8 cellular contexts compared by ENCODE assay signal in the genomic region with DNA sequence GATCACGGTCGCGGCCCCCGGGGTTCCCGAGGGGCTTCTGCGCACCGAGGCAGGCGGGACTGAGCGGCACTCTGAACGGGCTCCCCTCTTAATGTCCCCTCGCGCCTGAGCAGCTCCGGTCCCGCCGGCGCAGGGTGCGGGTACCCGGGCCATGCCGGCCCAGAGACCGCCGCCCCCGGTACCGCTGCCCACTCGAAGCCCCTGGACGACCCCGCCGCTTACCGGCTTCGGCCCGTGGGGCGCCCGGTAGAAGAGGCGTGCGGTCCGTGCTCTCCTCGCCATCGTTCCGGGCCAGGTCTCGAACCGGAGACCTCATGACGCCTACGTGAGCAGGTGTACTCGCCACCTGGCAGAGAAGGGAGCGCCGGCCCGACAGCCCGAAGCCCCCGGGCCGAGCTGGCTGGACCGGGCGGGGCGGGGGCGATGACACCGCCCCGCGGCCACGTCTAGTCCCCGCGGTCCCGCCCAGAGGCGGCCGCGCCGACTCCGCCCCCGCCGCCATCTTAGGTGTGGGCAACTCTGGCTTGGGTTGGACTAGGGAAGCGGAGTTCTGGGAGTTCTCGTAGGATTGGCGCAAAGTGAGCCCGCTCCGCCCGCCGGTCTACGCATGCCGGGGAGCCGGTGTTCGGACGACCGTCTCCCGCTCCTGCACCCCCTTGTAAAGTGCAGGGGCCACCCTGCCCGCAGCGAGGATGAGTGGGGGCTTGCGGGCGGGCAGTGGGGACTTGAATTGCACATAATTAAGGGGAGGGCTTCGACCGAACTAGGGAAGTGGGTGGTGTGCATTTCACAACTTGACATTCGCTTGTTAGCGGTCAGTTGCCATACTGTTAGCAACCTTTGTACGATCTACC. TPM values are rescaled to one million over a fixed set of nuclear protein-coding genes. Genes with fewer than 3 reads are reported as not detected.
A peak's percentile ranks its signal among the peaks of the same experiment; 100 is the strongest.
DNase-seq lines count a peak whose midpoint lies in the region; ATAC-seq, FAIRE-seq and TF ChIP-seq lines count a peak whose summit lies in the region.

A gene with protein sequence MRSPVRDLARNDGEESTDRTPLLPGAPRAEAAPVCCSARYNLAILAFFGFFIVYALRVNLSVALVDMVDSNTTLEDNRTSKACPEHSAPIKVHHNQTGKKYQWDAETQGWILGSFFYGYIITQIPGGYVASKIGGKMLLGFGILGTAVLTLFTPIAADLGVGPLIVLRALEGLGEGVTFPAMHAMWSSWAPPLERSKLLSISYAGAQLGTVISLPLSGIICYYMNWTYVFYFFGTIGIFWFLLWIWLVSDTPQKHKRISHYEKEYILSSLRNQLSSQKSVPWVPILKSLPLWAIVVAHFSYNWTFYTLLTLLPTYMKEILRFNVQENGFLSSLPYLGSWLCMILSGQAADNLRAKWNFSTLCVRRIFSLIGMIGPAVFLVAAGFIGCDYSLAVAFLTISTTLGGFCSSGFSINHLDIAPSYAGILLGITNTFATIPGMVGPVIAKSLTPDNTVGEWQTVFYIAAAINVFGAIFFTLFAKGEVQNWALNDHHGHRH (minus strand): TSS at position 422 of the 854 bp plus-strand sequence. CDS start 106 bp downstream, at position 316.

- H3K9me3 Mint-ChIP-seq in naive B cell, result no peaks in the 10 kb centered on the region
- H3K9me3 Mint-ChIP-seq in stimulated activated effector memory CD8-positive, alpha-beta T cell treated with anti-CD3 and anti-CD28 coated beads, Interleukin-12 subunit alpha, Interleukin-12 subunit beta, amount 100 ng/mL, for 72 hours, result no peaks in the 10 kb centered on the region

- 0 to 1% methylated on average over 53 to 65 of the region's 90 CpGs for WGBS in GM23248 (ENCODE audit: low coverage in 1 of 2, low lambda C conversion rate in 2 of 2, missing lambda C conversion rate in 2 of 2), 2 experiments

- H3K9me3 ChIP-seq in DOHH2 (ENCODE audit: control insufficient read depth, insufficient read depth, low read length) (no peaks in the 10 kb centered on the region), GM23248 (ENCODE audit: low read depth) (no peaks in the 10 kb centered on the region), Karpas-422 (ENCODE audit: low read length) (no peaks in the 10 kb centered on the region)

- peak within 1 kb of the TSS; percentile 94 for H3K4me2 ChIP-seq in DOHH2 (ENCODE audit: low read length)
- peak within 1 kb of the TSS; percentile 94 for H3K4me2 ChIP-seq in GM23248 (ENCODE audit: unreplicated experiment)
- peak within 1 kb of the TSS; percentile 77 for H3K4me2 ChIP-seq in Karpas-422 (ENCODE audit: low read depth, low read length, poor library complexity, severe bottlenecking)

- H2AFZ ChIP-seq in GM23248 (peak within 1 kb of the TSS; percentile 91), Karpas-422 (ENCODE audit: low read length) (peak within 1 kb of the TSS; percentile 96)

- H3K36me3 ChIP-seq in DOHH2 (ENCODE audit: control insufficient read depth, low read length), result peaks cover 3% of the 10 kb centered on the region; the same call in 1 of the 2 replicates
- no peaks in the 10 kb centered on the region for H3K36me3 ChIP-seq in GM23248 (ENCODE audit: low read depth)
- no peaks in the 10 kb centered on the region for H3K36me3 ChIP-seq in Karpas-422 (ENCODE audit: insufficient read depth, low read length)

- peak within 1 kb of the TSS; percentile 98 for H3K9ac ChIP-seq in GM23248
- peak within 1 kb of the TSS; percentile 92 for H3K9ac ChIP-seq in Karpas-422 (ENCODE audit: low read length)

- H3F3A ChIP-seq in DOHH2 (ENCODE audit: control insufficient read depth, insufficient read depth), result peaks cover 8% of the 10 kb centered on the region
- no peaks in the 10 kb centered on the region for H3F3A ChIP-seq in GM23248 (ENCODE audit: insufficient read depth)

- peak within 1 kb of the TSS; percentile 90 to 99 (median 98) for H3K4me3 Mint-ChIP-seq in naive B cell
- peak within 1 kb of the TSS; percentile 96 for H3K4me3 Mint-ChIP-seq in stimulated activated effector memory CD8-positive, alpha-beta T cell treated with anti-CD3 and anti-CD28 coated beads, Interleukin-12 subunit alpha, Interleukin-12 subunit beta, amount 100 ng/mL, for 72 hours

- no peak for FAIRE-seq in RCC 7860 (lab: Jason Lieb, UNC)

- no peak for TF ChIP-seq CTCF in DOHH2 (IDR thresholded peaks at IDR 0.05; ENCODE audit: low read depth, low read length, poor library complexity, severe bottlenecking)

- no peaks in the 10 kb centered on the region for H3K27me3 Mint-ChIP-seq in naive B cell

- peak; percentile 98 for DNase-seq in GM23248
- peak; percentile 98 for DNase-seq in Karpas-422
- peak; percentile 74 for DNase-seq in RCC 7860 (ENCODE audit: low spot score)
- DNase-seq in activated T-helper 1 cell treated with anti-CD3 and anti-CD28 coated beads, Interleukin-2, amount 50 U/mL, for 16 hours (ENCODE audit: low read depth in 1 of 2, low spot score in 1 of 2), result peak; percentile 76 to 83
- peak; percentile 94 for DNase-seq in fibroblast of gingiva (ENCODE audit: low read depth)
- peak; percentile 86 for DNase-seq in naive B cell
- peak; percentile 73 to 92 for DNase-seq in stimulated activated effector memory CD8-positive, alpha-beta T cell treated with anti-CD3 and anti-CD28 coated beads, Interleukin-12 subunit alpha, Interleukin-12 subunit beta, amount 100 ng/mL, for 72 hours (ENCODE audit: low spot score in 2 of 2)

- H3K27ac ChIP-seq in DOHH2 (ENCODE audit: low read depth, low read length) (peak within 1 kb of the TSS; percentile 79), GM23248 (peak within 1 kb of the TSS; percentile 81), Karpas-422 (ENCODE audit: low read length) (peak within 1 kb of the TSS; percentile 85)

- H3K36me3 Mint-ChIP-seq in naive B cell, result peaks cover 6 to 7% of the 10 kb centered on the region in 2 donors
- peaks cover 36% of the 10 kb centered on the region for H3K36me3 Mint-ChIP-seq in stimulated activated effector memory CD8-positive, alpha-beta T cell treated with anti-CD3 and anti-CD28 coated beads, Interleukin-12 subunit alpha, Interleukin-12 subunit beta, amount 100 ng/mL, for 72 hours

- peaks cover 14 to 19% (median 15%) of the 10 kb centered on the region in 3 donors for H3K4me1 Mint-ChIP-seq in naive B cell
- H3K4me1 Mint-ChIP-seq in stimulated activated effector memory CD8-positive, alpha-beta T cell treated with anti-CD3 and anti-CD28 coated beads, Interleukin-12 subunit alpha, Interleukin-12 subunit beta, amount 100 ng/mL, for 72 hours, result peaks cover 30% of the 10 kb centered on the region

- in situ Hi-C loops in GM23248 (cut with MboI), result no loop called here

- ATAC-seq in naive B cell (ENCODE audit: low read depth in 2 of 2), result peak; percentile 83 to 86
- peak; percentile 93 for ATAC-seq in stimulated activated effector memory CD8-positive, alpha-beta T cell treated with anti-CD3 and anti-CD28 coated beads, Interleukin-12 subunit alpha, Interleukin-12 subunit beta, amount 100 ng/mL, for 72 hours

- H3K4me1 ChIP-seq in DOHH2 (ENCODE audit: control insufficient read depth, low read length), result peaks cover 20% of the 10 kb centered on the region
- 0 out of 2 replicates have a peak, but pooled peaks cover 2% of the 10 kb centered on the region for H3K4me1 ChIP-seq in GM23248 (ENCODE audit: insufficient read depth)
- peaks cover 21% of the 10 kb centered on the region for H3K4me1 ChIP-seq in Karpas-422 (ENCODE audit: low read length)

- peak within 1 kb of the TSS; percentile 88 to 99 (median 96) for H3K27ac Mint-ChIP-seq in naive B cell
- H3K27ac Mint-ChIP-seq in stimulated activated effector memory CD8-positive, alpha-beta T cell treated with anti-CD3 and anti-CD28 coated beads, Interleukin-12 subunit alpha, Interleukin-12 subunit beta, amount 100 ng/mL, for 72 hours, result peak within 1 kb of the TSS; percentile 98

- no peaks in the 10 kb centered on the region for H4K20me1 ChIP-seq in DOHH2 (ENCODE audit: control insufficient read depth, insufficient read depth, low read depth, low read length)
- H4K20me1 ChIP-seq in GM23248 (ENCODE audit: insufficient read depth), result no peaks in the 10 kb centered on the region
- H4K20me1 ChIP-seq in Karpas-422 (ENCODE audit: insufficient read depth, low read depth, low read length), result no peaks in the 10 kb centered on the region

- H3K9me2 ChIP-seq in DOHH2 (replicated peaks; ENCODE audit: control insufficient read depth, low read length) (no peaks in the 10 kb centered on the region), GM23248 (ENCODE audit: insufficient read depth) (no peaks in the 10 kb centered on the region), Karpas-422 (replicated peaks; ENCODE audit: insufficient read depth, low read length) (no peaks in the 10 kb centered on the region)

- H3K79me2 ChIP-seq in DOHH2 (ENCODE audit: control insufficient read depth, low read length) (peaks cover 15% of the 10 kb centered on the region), GM23248 (ENCODE audit: insufficient read depth) (peaks cover 17% of the 10 kb centered on the region), Karpas-422 (ENCODE audit: low read length) (peaks cover 23% of the 10 kb centered on the region)

- H3K27me3 ChIP-seq in DOHH2 (ENCODE audit: control insufficient read depth, low read length) (no peaks in the 10 kb centered on the region), GM23248 (replicated peaks; ENCODE audit: insufficient read depth) (no peaks in the 10 kb centered on the region), Karpas-422 (ENCODE audit: low read length) (no peaks in the 10 kb centered on the region)

- H3K4me3 ChIP-seq in DOHH2 (ENCODE audit: low read length) (peak within 1 kb of the TSS; percentile 97), GM23248 (peak within 1 kb of the TSS; percentile 84), Karpas-422 (ENCODE audit: low read length) (peak within 1 kb of the TSS; percentile 81)

RNA-seq across cellular contexts. Expression of the gene that starts here (rescaled TPM):
- total RNA-seq in GM23248 (2014; rRNA removed; shearing (Covaris generic)), result 18.4 and 32.1 TPM in 2 replicates
- polyA plus RNA-seq in GM23248 (2016; fragmentation: Nextera tagmentation; extraction: Ambion mirVana), result 19.5 and 20.1 TPM in 2 replicates
- 6.0 and 10.1 TPM in 2 replicates for total RNA-seq in Karpas-422 (2014; rRNA removed; shearing (Covaris generic); ENCODE audit: low replicate concordance)
- 1 to 10 TPM in 5 of 6 donors, under 1 TPM in 1; 0.40 to 6.0 (median 5.6) TPM for polyA plus RNA-seq in naive B cell (ENCODE audit: low read depth in 6 of 6)

Comparison
In these comparisons a context has a peak if more than half of its experiments do, and no peak if none do; other contexts are left out.
1. Peak in every context shown above with its lines: DNase-seq, ATAC-seq, H3K4me3 ChIP-seq and H3K27ac ChIP-seq.